Comparison of ENCODE assay signal across 16 cellular contexts in genomic region chr3:66748175-66748876, GRCh38.
"Had no signal": no experiment of that assay in that cellular context is flagged by ENCODE, and none has a peak within 500 bp of the region (broad histone marks: within the 10 kb centered on the region; RNA-seq: fewer than 3 reads in every experiment).

No MANE protein-coding gene starts in this region.

- H3K4me3 Mint-ChIP-seq: endodermal cell had no signal

- ATAC-seq: activated naive CD4-positive, alpha-beta T cell treated with anti-CD3 and anti-CD28 coated beads, Interleukin-2, amount 50 U/mL, for 72 hours; heart left ventricle; left ventricle myocardium superior had no signal

- H3K9me3 ChIP-seq: heart left ventricle, thyroid gland, vagina had no signal

- DNase-seq: activated CD4-positive, alpha-beta T cell treated with anti-CD3 and anti-CD28 coated beads, Interleukin-2, amount 50 U/mL, for 4 hours; activated CD4-positive, CD25-positive, alpha-beta regulatory T cell treated with anti-CD3 and anti-CD28 coated beads, Interleukin-2, amount 50 U/mL, for 72 hours; activated effector memory CD4-positive, alpha-beta T cell treated with Interleukin-2 at 50 U/mL for 16 hours; activated T-cell treated with anti-CD3 and anti-CD28 coated beads, Interleukin-2, amount 50 U/mL, for 1 hour; amygdala; brain microvascular endothelial cell; endodermal cell; foreskin melanocyte; heart left ventricle; left ventricle myocardium superior; mesendoderm; stimulated activated CD4-positive, alpha-beta T cell treated with anti-CD3 and anti-CD28 coated beads, Interleukin-4, amount 100 ng/mL, for 4 hours; thyroid gland had no signal

- H3K9me3 Mint-ChIP-seq: activated naive CD4-positive, alpha-beta T cell treated with anti-CD3 and anti-CD28 coated beads, Interleukin-2, amount 50 U/mL, for 72 hours; endodermal cell had no signal

- H3K4me3 ChIP-seq: heart left ventricle, skin epidermis, thyroid gland, vagina had no signal

- H3K27ac Mint-ChIP-seq: activated naive CD4-positive, alpha-beta T cell treated with anti-CD3 and anti-CD28 coated beads, Interleukin-2, amount 50 U/mL, for 72 hours; endodermal cell had no signal

- H3K27me3 ChIP-seq: brain microvascular endothelial cell, heart left ventricle, thyroid gland, vagina had no signal

- H3K36me3 Mint-ChIP-seq: activated naive CD4-positive, alpha-beta T cell treated with anti-CD3 and anti-CD28 coated beads, Interleukin-2, amount 50 U/mL, for 72 hours had no signal

- H3K36me3 ChIP-seq: brain microvascular endothelial cell, heart left ventricle, thyroid gland, vagina had no signal

- H3K4me1 ChIP-seq: thyroid gland, vagina had no signal

- H3K27ac ChIP-seq: brain microvascular endothelial cell, heart left ventricle, thyroid gland, vagina had no signal
